29 cellular contexts compared by ENCODE assay signal in the genomic region with DNA sequence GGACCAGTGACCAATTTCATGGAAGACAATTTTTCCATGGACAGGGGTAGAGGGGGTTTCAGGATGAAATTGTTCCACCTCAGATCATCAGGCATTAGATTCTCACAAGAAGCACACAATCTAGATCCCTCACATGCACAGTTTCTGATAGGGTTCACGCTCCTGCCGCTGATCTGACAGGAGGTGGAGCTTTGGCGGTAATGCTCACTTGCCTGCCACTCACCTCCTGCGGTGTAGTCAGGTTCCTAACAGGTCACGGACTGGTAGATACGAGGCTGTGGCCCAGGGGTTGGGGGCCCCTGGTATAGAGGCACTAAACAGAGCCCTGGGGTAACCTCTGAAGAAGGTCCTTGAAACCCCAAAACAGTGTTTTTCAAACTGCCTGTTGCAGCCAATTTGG.
"Had no signal": no experiment of that assay in that cellular context is flagged by ENCODE, and none has a peak within 500 bp of the region (broad histone marks: within the 10 kb centered on the region; RNA-seq: fewer than 3 reads in every experiment).

No MANE protein-coding gene starts in this region.

- H3K36me3 Mint-ChIP-seq: immature natural killer cell; mesothelial cell of epicardium; natural killer cell treated with Interleukin-12 subunit alpha and Interleukin-12 subunit beta and Interleukin-15 and Interleukin-18, amount 100 ng/mL, for 72 hours had no signal

- FAIRE-seq: islet of Langerhans, kidney had no signal

- H3K27ac Mint-ChIP-seq: mesothelial cell of epicardium; natural killer cell treated with Interleukin-12 subunit alpha and Interleukin-12 subunit beta and Interleukin-15 and Interleukin-18, amount 100 ng/mL, for 72 hours; progenitor cell of endocrine pancreas had no signal

- H3K9me3 Mint-ChIP-seq: immature natural killer cell; naive thymus-derived CD4-positive, alpha-beta T cell; natural killer cell treated with Interleukin-12 subunit alpha and Interleukin-12 subunit beta and Interleukin-15 and Interleukin-18, amount 100 ng/mL, for 72 hours had no signal

- ATAC-seq: left colon; left lung; lower lobe of right lung; naive thymus-derived CD4-positive, alpha-beta T cell; natural killer cell treated with Interleukin-12 subunit alpha and Interleukin-12 subunit beta and Interleukin-15 and Interleukin-18, amount 100 ng/mL, for 72 hours; sciatic nerve; stimulated activated naive B cell treated with anti-CD40 and anti-IgM and Interleukin-4, amounts not matched to agents 10 μg/mL and 1 μg/mL and 100 μg/mL, for 72 hours; stimulated activated naive CD8-positive, alpha-beta T cell treated with anti-CD3 and anti-CD28 coated beads, Interleukin-15, Interleukin-2, amounts not matched to agents 100 U/mL and 50 U/mL, for 24 hours had no signal

- H3K9me3 ChIP-seq: left lung, lower lobe of right lung, ovary, right atrium auricular region, stomach, testis, thyroid gland, transverse colon, upper lobe of left lung, vagina had no signal

- H3K36me3 ChIP-seq: left lung, lower lobe of right lung, ovary, right atrium auricular region, stomach, thyroid gland, transverse colon, upper lobe of left lung, vagina had no signal

- H3K27me3 Mint-ChIP-seq: naive thymus-derived CD4-positive, alpha-beta T cell; natural killer cell treated with Interleukin-12 subunit alpha and Interleukin-12 subunit beta and Interleukin-15 and Interleukin-18, amount 100 ng/mL, for 72 hours; progenitor cell of endocrine pancreas; stimulated activated naive B cell treated with anti-CD40 and anti-IgM and Interleukin-4, amounts not matched to agents 10 μg/mL and 1 μg/mL and 100 μg/mL, for 72 hours had no signal

- H3K4me3 ChIP-seq: left lung, lower lobe of right lung, ovary, right atrium auricular region, skin epidermis, stomach, testis, thyroid gland, transverse colon, upper lobe of left lung, vagina had no signal

- H3K27ac ChIP-seq: left lung, lower lobe of right lung, ovary, right atrium auricular region, skin epidermis, stomach, testis, thyroid gland, transverse colon, upper lobe of left lung, vagina had no signal

- H3K27me3 ChIP-seq: left lung, ovary, right atrium auricular region, stomach, testis, thyroid gland, transverse colon, upper lobe of left lung, vagina had no signal

- DNase-seq: hypothalamus; immature natural killer cell; kidney; left colon; left lung; lower lobe of right lung; mammary epithelial cell; mesenchymal stem cell; naive thymus-derived CD4-positive, alpha-beta T cell; ovary; stimulated activated CD4-positive, alpha-beta T cell treated with anti-CD3 and anti-CD28 coated beads, Interleukin-12 subunit alpha, Interleukin-12 subunit beta, amount 100 ng/mL, for 4 hours; stimulated activated CD4-positive, alpha-beta T cell treated with anti-CD3 and anti-CD28 coated beads, Interleukin-15, amount 100 ng/mL, for 24 hours; stimulated activated CD4-positive, alpha-beta T cell treated with anti-CD3 and anti-CD28 coated beads, Interleukin-2, amount 100 ng/mL, for 24 hours; stimulated activated CD4-positive, alpha-beta T cell treated with anti-CD3 and anti-CD28 coated beads, Interleukin-4, amount 100 ng/mL, for 1 hour; stimulated activated naive B cell treated with anti-CD40 and anti-IgM and Interleukin-4, amounts not matched to agents 10 μg/mL and 1 μg/mL and 100 μg/mL, for 72 hours; stimulated activated naive CD8-positive, alpha-beta T cell treated with anti-CD3 and anti-CD28 coated beads, Interleukin-15, Interleukin-2, amounts not matched to agents 100 U/mL and 50 U/mL, for 24 hours; stomach; testis; thyroid gland; transverse colon; upper lobe of left lung had no signal

- H3K4me3 Mint-ChIP-seq: immature natural killer cell; mesothelial cell of epicardium; natural killer cell treated with Interleukin-12 subunit alpha and Interleukin-12 subunit beta and Interleukin-15 and Interleukin-18, amount 100 ng/mL, for 72 hours; stimulated activated naive B cell treated with anti-CD40 and anti-IgM and Interleukin-4, amounts not matched to agents 10 μg/mL and 1 μg/mL and 100 μg/mL, for 72 hours had no signal
